In the genomic region with DNA sequence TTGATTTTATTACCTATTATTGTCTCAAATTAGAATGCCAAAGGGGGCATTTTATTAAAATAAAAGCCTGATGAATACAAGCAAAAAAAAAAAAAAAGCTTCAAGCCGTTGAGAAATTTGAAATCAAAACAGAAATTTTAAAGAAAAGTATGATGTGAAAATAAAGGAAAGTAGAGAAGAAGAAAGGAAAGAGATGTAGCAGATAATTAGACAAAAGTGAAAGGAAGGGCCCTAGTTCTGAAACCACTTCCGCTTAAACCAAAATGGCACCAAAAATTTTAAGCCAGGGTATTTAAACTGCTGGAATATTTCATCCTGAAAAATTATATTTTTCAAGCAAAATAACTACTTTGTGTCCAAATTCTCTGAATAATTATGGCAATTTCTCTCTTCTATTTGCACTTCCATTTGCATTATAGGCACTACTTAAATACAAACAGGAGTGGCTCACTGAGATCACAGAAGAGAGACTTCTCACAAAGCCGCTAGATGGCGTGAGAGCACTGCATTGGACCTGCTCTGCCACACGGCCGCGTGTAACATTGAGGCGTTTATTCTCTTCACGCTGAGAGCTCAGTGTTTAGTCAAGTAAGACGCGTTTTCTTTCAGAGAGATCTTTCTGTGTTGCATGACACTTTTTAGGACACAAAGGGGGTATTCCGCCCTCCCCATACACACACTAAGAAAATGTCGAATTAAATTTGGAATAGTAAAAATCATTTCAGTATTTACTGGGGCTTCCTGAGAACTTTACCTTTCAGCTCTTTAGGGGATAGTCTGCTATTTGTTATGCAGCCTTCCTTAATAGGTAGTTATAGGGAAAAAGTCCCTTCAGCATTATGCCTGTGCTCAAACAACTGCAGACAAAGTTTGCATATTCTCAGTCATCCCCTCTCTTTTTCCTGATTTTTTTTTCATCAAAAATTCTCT, we compare ENCODE assay signal across 8 cellular contexts.
DNase-seq lines count a peak whose midpoint lies in the region; ATAC-seq and TF ChIP-seq lines count a peak whose summit lies in the region.

No MANE protein-coding gene starts in this region.

- H3K27me3 ChIP-seq in adrenal gland, result peaks cover 28% of the 10 kb centered on the region

- no peaks in the 10 kb centered on the region for H3K9me3 ChIP-seq in adrenal gland (replicated peaks in 1 of 3)

- H3K4me3 ChIP-seq in adrenal gland, result no peak overlapping the region

- H3K4me1 ChIP-seq in adrenal gland (replicated peaks in 1 of 2), result no peaks in the 10 kb centered on the region

- 10 to 14% (median 12%) methylated on average over 13 of the region's 13 CpGs for WGBS in adrenal gland, 4 donors

- intact Hi-C loops in adrenal gland (cut with DNase I) (loop anchor here (5.0 kb wide), 2 partner anchors 901 to 911 kb away; no protein-coding TSS in a partner anchor), left cardiac atrium (cut with DNase I) (loop anchor here (1.0 to 10.0 kb wide), 4 partner anchors 354 to 910 kb away; no protein-coding TSS in a partner anchor)

- ATAC-seq in GM18499 (IDR thresholded peaks at IDR 0.05; ENCODE audit: insufficient read depth, unreplicated experiment) (peak; percentile 95), HG02885 (IDR thresholded peaks at IDR 0.05; ENCODE audit: poor library complexity, unreplicated experiment) (peak; percentile 100), left cardiac atrium (peak; percentile 94 to 97)

- DNase-seq in NCI-H1436 treated with DMSO at 0.1 percent for 48 hours (lab: John Stamatoyannopoulos, UW), result peak; percentile 29
- peak; percentile 68 to 88 for DNase-seq in SW 1271 (lab: John Stamatoyannopoulos, UW)
- peak; percentile 73 to 91 (median 83) for DNase-seq in adrenal gland
- peak; percentile 80 for DNase-seq in left cardiac atrium
- DNase-seq in pulmonary artery endothelial cell (ENCODE audit: low read depth, low spot score), result peak; percentile 43
- DNase-seq in cortex of kidney (lab: John Stamatoyannopoulos, UW), result no peak

- TF ChIP-seq CTCF in adrenal gland (IDR thresholded peaks at IDR 0.05), result peak; percentile 77 to 97 (median 91)

- H3K36me3 ChIP-seq in adrenal gland (replicated peaks in 1 of 2), result no peaks in the 10 kb centered on the region

- no peak for TF ChIP-seq POLR2A in adrenal gland (IDR thresholded peaks at IDR 0.05)

- H3K27ac ChIP-seq in adrenal gland, result no peak overlapping the region
